In genomic region chr7:26860361-26860760, GRCh38 we compare ENCODE assay signal across 14 cellular contexts. TPM values are rescaled to one million over a fixed set of nuclear protein-coding genes. Genes with fewer than 3 reads are reported as not detected.
DNase-seq lines count a peak whose midpoint lies in the region; FAIRE-seq and TF ChIP-seq lines count a peak whose summit lies in the region.
"Had no signal": no experiment of that assay in that cellular context is flagged by ENCODE, and none has a peak within 500 bp of the region (broad histone marks: within the 10 kb centered on the region; RNA-seq: fewer than 3 reads in every experiment).

No MANE protein-coding gene starts in this region.

- no peak overlapping the region for H3K27ac ChIP-seq in thyroid gland
- H3K27ac ChIP-seq: HL-60, skin epidermis had no signal

- H3K36me3 Mint-ChIP-seq in Calu3 (ENCODE audit: insufficient read depth, unreplicated experiment) (peaks cover 20% of the 10 kb centered on the region), glutamatergic neuron (ENCODE audit: unreplicated experiment) (no peaks in the 10 kb centered on the region)

- TF ChIP-seq CTCF in Calu3 (IDR thresholded peaks at IDR 0.05; ENCODE audit: unreplicated experiment) (peak; percentile 40), thyroid gland (IDR thresholded peaks at IDR 0.05) (no peak), glutamatergic neuron (IDR thresholded peaks at IDR 0.05; ENCODE audit: partially characterized antibody, unreplicated experiment) (no peak)

- CTCF ChIA-PET in Calu3 (lab: Charles Lee) = interaction anchor here (0.5 to 1.8 kb wide), 2 partner anchors 273 to 403 kb away, joined by 8 to 9 read pairs; no protein-coding TSS in a partner anchor

- H3K9me3 ChIP-seq in thyroid gland = no peaks in the 10 kb centered on the region

- H3K9me3 Mint-ChIP-seq in Calu3 (ENCODE audit: low read depth, unreplicated experiment) (no peaks in the 10 kb centered on the region), glutamatergic neuron (ENCODE audit: unreplicated experiment) (peaks cover 11% of the 10 kb centered on the region)
- H3K9me3 Mint-ChIP-seq: HFFc6 had no signal

- no TSS peak for BruUV-seq in Calu3 (replicated peaks; lab: Mats Ljungman, UMichigan)

- peak; percentile 85 for FAIRE-seq in RCC 7860 (lab: Jason Lieb, UNC)
- FAIRE-seq: frontal cortex had no signal

- H3K27ac Mint-ChIP-seq in Calu3 (ENCODE audit: unreplicated experiment) (no peak overlapping the region), glutamatergic neuron (ENCODE audit: unreplicated experiment) (no peak overlapping the region)
- H3K27ac Mint-ChIP-seq: HFFc6 had no signal

- H3K4me1 Mint-ChIP-seq in Calu3 (ENCODE audit: low read depth, unreplicated experiment) (peaks cover 17% of the 10 kb centered on the region), glutamatergic neuron (ENCODE audit: low read depth, unreplicated experiment) (peaks cover 6% of the 10 kb centered on the region)

- 70 to 77% methylated on average over 2 of the region's 2 CpGs for WGBS in thyroid gland, 2 donors

- H3K27me3 ChIP-seq in thyroid gland = peaks cover 4% of the 10 kb centered on the region

- no peak overlapping the region for H3K4me3 ChIP-seq in thyroid gland (replicated peaks in 1 of 3)
- H3K4me3 ChIP-seq: skin epidermis had no signal

- H3K27me3 Mint-ChIP-seq in Calu3 (ENCODE audit: unreplicated experiment) (no peaks in the 10 kb centered on the region), glutamatergic neuron (ENCODE audit: unreplicated experiment) (peaks cover 15% of the 10 kb centered on the region)

- intact Hi-C loops in Calu3 (cut with micrococcal nuclease; ENCODE audit: unreplicated experiment) = loop anchor here (5.0 kb wide), 2 partner anchors 107 to 172 kb away; no protein-coding TSS in a partner anchor
- intact Hi-C loops in thyroid gland (cut with DNase I) = no loop called here

- H3K4me3 Mint-ChIP-seq in Calu3 (ENCODE audit: low read depth, unreplicated experiment) (no peak overlapping the region), glutamatergic neuron (ENCODE audit: unreplicated experiment) (no peak overlapping the region)
- H3K4me3 Mint-ChIP-seq: HFFc6 had no signal

- DNase-seq in Calu3 (peak; percentile 62), HCEC 1CT (peak; percentile 43), RCC 7860 (ENCODE audit: low spot score) (peak; percentile 70), iPS-NIHi7 (ENCODE audit: extremely low spot score) (peak; percentile 29), EL (no peak), thyroid gland (no peak), glutamatergic neuron (no peak), NCI-H524 treated with DMSO at 0.1 percent for 48 hours (lab: John Stamatoyannopoulos, UW) (no peak)
- DNase-seq: COR-L47, HFFc6, T1000 had no signal

- peaks cover 3 to 5% of the 10 kb centered on the region in 2 donors for H3K4me1 ChIP-seq in thyroid gland

- no peak for TF ChIP-seq POLR2A in thyroid gland (IDR thresholded peaks at IDR 0.05)

- no peaks in the 10 kb centered on the region for H3K36me3 ChIP-seq in thyroid gland

RNA-seq across cellular contexts. Expression of gene SKAP2, which starts 4.0 kb away (rescaled TPM):
- total RNA-seq in Calu3 (2022) (68.1 and 83.1 TPM in 2 replicates), thyroid gland (10 to 100 TPM in 3 of 4 donors, 1 to 10 TPM in 1; 8.2 to 26.1 (median 11.8) TPM), glutamatergic neuron (ENCODE audit: unreplicated experiment) (12.1 TPM)

Comparison
In these comparisons a context has a peak if more than half of its experiments do, and no peak if none do; other contexts are left out.
1. DNase-seq: peak in Calu3 (single experiment), HCEC 1CT (single experiment), RCC 7860 (single experiment) and iPS-NIHi7 (single experiment); none in EL (single experiment), thyroid gland (0 of 2), glutamatergic neuron (single experiment) and NCI-H524 treated with DMSO at 0.1 percent for 48 hours (single experiment).